In genomic region chr22:35064664-35065063, GRCh38 we compare ENCODE assay signal across 13 cellular contexts. TPM values are rescaled to one million over a fixed set of nuclear protein-coding genes. Genes with fewer than 3 reads are reported as not detected.
DNase-seq lines count a peak whose midpoint lies in the region; ATAC-seq, FAIRE-seq and TF ChIP-seq lines count a peak whose summit lies in the region.
"Had no signal": no experiment of that assay in that cellular context is flagged by ENCODE, and none has a peak within 500 bp of the region (broad histone marks: within the 10 kb centered on the region; RNA-seq: fewer than 3 reads in every experiment).

No MANE protein-coding gene starts in this region.

- DNase-seq in GM18507 (ENCODE audit: extremely low spot score, insufficient read length, low read depth) (peak; percentile 40), H4 (ENCODE audit: low spot score) (peak; percentile 71), RKO (ENCODE audit: low spot score) (peak; percentile 3), nephron progenitor cell (no peak), NCI-H2107 (lab: John Stamatoyannopoulos, UW) (no peak)
- DNase-seq in activated CD4-positive, alpha-beta memory T cell treated with anti-CD3 and anti-CD28 coated beads for 36 hours, result no peak
- DNase-seq: NCI-H2171 treated with DMSO at 0.1 percent for 48 hours; stimulated activated naive CD4-positive, alpha-beta T cell had no signal

- no peak overlapping the region for H3K27ac Mint-ChIP-seq in nephron progenitor cell
- H3K27ac Mint-ChIP-seq in activated CD4-positive, alpha-beta memory T cell treated with anti-CD3 and anti-CD28 coated beads for 36 hours, result no peak overlapping the region

- peaks cover 43% of the 10 kb centered on the region for H3K4me1 Mint-ChIP-seq in nephron progenitor cell
- H3K4me1 Mint-ChIP-seq in activated CD4-positive, alpha-beta memory T cell treated with anti-CD3 and anti-CD28 coated beads for 36 hours (ENCODE audit: low read depth), result no peaks in the 10 kb centered on the region

- FAIRE-seq in GM18507 (lab: Jason Lieb, UNC), result peak; percentile 78

- ATAC-seq in GM21786 (IDR thresholded peaks at IDR 0.05; ENCODE audit: unreplicated experiment) (no peak), GM18505 (IDR thresholded peaks at IDR 0.05; ENCODE audit: unreplicated experiment) (no peak)
- ATAC-seq: gastroesophageal sphincter had no signal

- H3K27me3 Mint-ChIP-seq in nephron progenitor cell (ENCODE audit: low read depth, poor library complexity), result peaks cover 72% of the 10 kb centered on the region
- H3K27me3 Mint-ChIP-seq in activated CD4-positive, alpha-beta memory T cell treated with anti-CD3 and anti-CD28 coated beads for 36 hours, result no peaks in the 10 kb centered on the region

- POLR2A ChIA-PET in activated CD4-positive, alpha-beta memory T cell treated with anti-CD3 and anti-CD28 coated beads for 36 hours (lab: Charles Lee), result no interaction called here

- H3K4me3 Mint-ChIP-seq in nephron progenitor cell, result peak overlapping the region; percentile 30
- H3K4me3 Mint-ChIP-seq in activated CD4-positive, alpha-beta memory T cell treated with anti-CD3 and anti-CD28 coated beads for 36 hours, result no peak overlapping the region

- intact Hi-C loops in activated CD4-positive, alpha-beta memory T cell treated with anti-CD3 and anti-CD28 coated beads for 36 hours (cut with micrococcal nuclease), result no loop called here

- no peaks in the 10 kb centered on the region for H3K36me3 Mint-ChIP-seq in nephron progenitor cell (ENCODE audit: low read depth)
- H3K36me3 Mint-ChIP-seq in activated CD4-positive, alpha-beta memory T cell treated with anti-CD3 and anti-CD28 coated beads for 36 hours, result no peaks in the 10 kb centered on the region

- CTCF ChIA-PET in activated CD4-positive, alpha-beta memory T cell treated with anti-CD3 and anti-CD28 coated beads for 36 hours (lab: Charles Lee), result no interaction called here

- TF ChIP-seq POLR2A in GM18505 (IDR thresholded peaks at IDR 0.05; ENCODE audit: borderline replicate concordance, extremely low read depth, insufficient read depth, insufficient read length), result no peak

- TF ChIP-seq CTCF in nephron progenitor cell (IDR thresholded peaks at IDR 0.05), result no peak

- H3K9me3 Mint-ChIP-seq in nephron progenitor cell, result peaks cover 4% of the 10 kb centered on the region
- H3K9me3 Mint-ChIP-seq in activated CD4-positive, alpha-beta memory T cell treated with anti-CD3 and anti-CD28 coated beads for 36 hours, result peaks cover 1% of the 10 kb centered on the region

RNA-seq across cellular contexts. Expression of gene ISX, which starts 1.3 kb away (rescaled TPM):
- total RNA-seq in H4 (2014; rRNA removed; shearing (Covaris generic)), result not detected in 2 replicates
- not detected for total RNA-seq in activated CD4-positive, alpha-beta memory T cell treated with anti-CD3 and anti-CD28 coated beads for 36 hours
- total RNA-seq: cerebellum; gastroesophageal sphincter; T-helper 2 cell treated with Interferon-gamma antibody and Interleukin-4, amounts not matched to agents 100 ng/mL and 5 ng/mL, for 36 hours had no signal

Comparison
In these comparisons a context has a peak if more than half of its experiments do, and no peak if none do; other contexts are left out.
1. DNase-seq: peak in GM18507 (single experiment), H4 (single experiment) and RKO (single experiment); none in nephron progenitor cell (single experiment), NCI-H2107 (single experiment) and activated CD4-positive, alpha-beta memory T cell treated with anti-CD3 and anti-CD28 coated beads for 36 hours (single experiment).